Comparison of ENCODE assay signal across 19 cellular contexts in genomic region chr21:17769049-17769845, GRCh38. TPM values are rescaled to one million over a fixed set of nuclear protein-coding genes. Genes with fewer than 3 reads are reported as not detected.
DNase-seq lines count a peak whose midpoint lies in the region; ATAC-seq and TF ChIP-seq lines count a peak whose summit lies in the region.
"Had no signal": no experiment of that assay in that cellular context is flagged by ENCODE, and none has a peak within 500 bp of the region (broad histone marks: within the 10 kb centered on the region; RNA-seq: fewer than 3 reads in every experiment).

No MANE protein-coding gene starts in this region.

- WGBS in GM23248 (ENCODE audit: low coverage in 1 of 2, low lambda C conversion rate in 2 of 2, missing lambda C conversion rate in 2 of 2), 2 experiments, result 34 to 46% methylated on average over 6 of the region's 6 CpGs
- WGBS in endodermal cell (ENCODE audit: insufficient coverage in 1 of 2, insufficient read length in 1 of 2), 2 experiments, result 94 to 97% methylated on average over 3 to 6 of the region's 6 CpGs

- H2AFZ ChIP-seq in GM23248, result no peak overlapping the region

- TF ChIP-seq CTCF in VCaP (conservative IDR thresholded peaks at IDR 0.05) (no peak), fibroblast of villous mesenchyme (IDR thresholded peaks at IDR 0.05; ENCODE audit: insufficient read depth, low read depth, low read length) (no peak), endodermal cell (conservative IDR thresholded peaks at IDR 0.05) (no peak)

- H3K4me3 ChIP-seq in GM23248, result no peak overlapping the region
- H3K4me3 ChIP-seq in fibroblast of villous mesenchyme (ENCODE audit: low read depth, low read length), result no peak overlapping the region
- H3K4me3 ChIP-seq in endodermal cell (ENCODE audit: low read length), result no peak overlapping the region
- H3K4me3 ChIP-seq: SJSA1 had no signal

- no peak overlapping the region for H3K27ac Mint-ChIP-seq in endodermal cell
- H3K27ac Mint-ChIP-seq: B cell; CD8-positive, alpha-beta T cell; IgD-negative memory B cell had no signal

- H4K20me1 ChIP-seq in GM23248 (ENCODE audit: insufficient read depth), result no peaks in the 10 kb centered on the region

- no peaks in the 10 kb centered on the region for H3K36me3 Mint-ChIP-seq in endodermal cell (ENCODE audit: low read depth)

- in situ Hi-C loops in GM23248 (cut with MboI), result no loop called here

- no peaks in the 10 kb centered on the region for H3K27me3 ChIP-seq in GM23248 (replicated peaks; ENCODE audit: insufficient read depth)
- no peaks in the 10 kb centered on the region for H3K27me3 ChIP-seq in endodermal cell (ENCODE audit: control insufficient read depth, insufficient read depth, low read length, poor library complexity, severe bottlenecking)
- H3K27me3 ChIP-seq: SJSA1 had no signal

- H3K4me1 ChIP-seq in GM23248 (ENCODE audit: insufficient read depth) (no peaks in the 10 kb centered on the region), endodermal cell (ENCODE audit: control insufficient read depth, insufficient read depth, low read length) (no peaks in the 10 kb centered on the region)
- H3K4me1 ChIP-seq: SJSA1 had no signal

- 0 out of 2 replicates have a peak, but pooled peaks cover 4% of the 10 kb centered on the region for H3F3A ChIP-seq in GM23248 (ENCODE audit: insufficient read depth)

- H3K9me3 ChIP-seq in GM23248 (ENCODE audit: low read depth) (no peaks in the 10 kb centered on the region), endodermal cell (ENCODE audit: control insufficient read depth, low read length) (peaks cover 6% of the 10 kb centered on the region)
- H3K9me3 ChIP-seq: SJSA1 had no signal

- ATAC-seq in left lobe of liver, result no peak
- ATAC-seq: CD8-positive, alpha-beta T cell had no signal

- H3K9me3 Mint-ChIP-seq in endodermal cell, result peaks cover 27% of the 10 kb centered on the region

- no peaks in the 10 kb centered on the region for H3K27me3 Mint-ChIP-seq in endodermal cell (ENCODE audit: insufficient read depth)
- H3K27me3 Mint-ChIP-seq: B cell, IgD-negative memory B cell had no signal

- H3K27ac ChIP-seq in GM23248 (no peak overlapping the region), VCaP (peak overlapping the region; percentile 22; the same call in 1 of the 2 replicates), endodermal cell (ENCODE audit: low read depth, low read length) (no peak overlapping the region)
- H3K27ac ChIP-seq: RWPE1, SJSA1 had no signal

- H3K4me3 Mint-ChIP-seq in endodermal cell, result no peak overlapping the region
- H3K4me3 Mint-ChIP-seq: B cell; CD8-positive, alpha-beta T cell had no signal

- no peaks in the 10 kb centered on the region for H3K4me1 Mint-ChIP-seq in endodermal cell
- H3K4me1 Mint-ChIP-seq: B cell had no signal

- DNase-seq in AG08395 (ENCODE audit: low spot score) (peak; percentile 13), GM23248 (peak; percentile 18), fibroblast of villous mesenchyme (ENCODE audit: low read depth) (peak; percentile 42), NCI-H2081 (lab: John Stamatoyannopoulos, UW) (no peak), OCI-M2 (lab: John Stamatoyannopoulos, UW; ENCODE audit: unreplicated experiment) (no peak), endodermal cell (no peak), left lobe of liver (ENCODE audit: low spot score) (no peak)
- DNase-seq: CD8-positive, alpha-beta T cell; DMS79 treated with DMSO at 0.1 percent for 48 hours; GDM1; NCI-H1436 treated with DMSO at 0.1 percent for 48 hours; NCI-H2081 treated with DMSO at 0.1 percent for 48 hours; NCI-H2227 treated with DMSO at 0.1 percent for 48 hours; NCI-H526 had no signal

- H3K9ac ChIP-seq in GM23248, result no peak overlapping the region
- H3K9ac ChIP-seq in endodermal cell (ENCODE audit: extremely low read depth, low read length, poor library complexity, severe bottlenecking), result no peak overlapping the region

- H3K36me3 ChIP-seq in GM23248 (ENCODE audit: low read depth) (no peaks in the 10 kb centered on the region), endodermal cell (ENCODE audit: control insufficient read depth, insufficient read depth, low read length) (no peaks in the 10 kb centered on the region)
- H3K36me3 ChIP-seq: SJSA1 had no signal

- H3K4me2 ChIP-seq in GM23248 (ENCODE audit: unreplicated experiment), result no peak overlapping the region

- no peaks in the 10 kb centered on the region for H3K79me2 ChIP-seq in GM23248 (ENCODE audit: insufficient read depth)

- H3K9me2 ChIP-seq in GM23248 (ENCODE audit: insufficient read depth), result no peaks in the 10 kb centered on the region

RNA-seq across cellular contexts. Expression of gene C21orf91, which starts 49.9 kb away (rescaled TPM):
- total RNA-seq in GM23248 (2014; rRNA removed; shearing (Covaris generic)), result 2.5 and 3.7 TPM in 2 replicates
- polyA plus RNA-seq in GM23248 (2016; fragmentation: Nextera tagmentation; extraction: Ambion mirVana), result 4.4 and 4.9 TPM in 2 replicates
- 10.4 and 11.9 TPM in 2 replicates for total RNA-seq in fibroblast of villous mesenchyme
- 10 to 100 TPM; 32.3 to 49.5 TPM for total RNA-seq in endodermal cell
- 22.4 TPM for polyA plus RNA-seq in endodermal cell (2013, experiment 1 of 2)
- polyA plus RNA-seq in endodermal cell (2013, experiment 2 of 2), result 23.8 TPM
- total RNA-seq in left lobe of liver, result 4.7 TPM

Comparison
In these comparisons a context has a peak if more than half of its experiments do, and no peak if none do; other contexts are left out.
1. DNase-seq: peak in AG08395 (single experiment), GM23248 (single experiment) and fibroblast of villous mesenchyme (single experiment); none in NCI-H2081 (0 of 2), OCI-M2 (single experiment), endodermal cell (single experiment) and left lobe of liver (single experiment).